1 cellular context compared by ENCODE assay signal in genomic region chr9:36399980-36400331, GRCh38.
A peak's percentile ranks its signal among the peaks of the same experiment; 100 is the strongest.
TF ChIP-seq lines count a peak whose summit lies in the region.

TSS of gene RNF38 (minus strand) at chr9:36400269. CDS start at chr9:36400108, 161 bp downstream.

TF ChIP-seq in HepG2, 621 proteins besides CTCF, POLR2A, EP300 and RAD21 (continued from another document):
- TF ChIP-seq, protein P1, sequence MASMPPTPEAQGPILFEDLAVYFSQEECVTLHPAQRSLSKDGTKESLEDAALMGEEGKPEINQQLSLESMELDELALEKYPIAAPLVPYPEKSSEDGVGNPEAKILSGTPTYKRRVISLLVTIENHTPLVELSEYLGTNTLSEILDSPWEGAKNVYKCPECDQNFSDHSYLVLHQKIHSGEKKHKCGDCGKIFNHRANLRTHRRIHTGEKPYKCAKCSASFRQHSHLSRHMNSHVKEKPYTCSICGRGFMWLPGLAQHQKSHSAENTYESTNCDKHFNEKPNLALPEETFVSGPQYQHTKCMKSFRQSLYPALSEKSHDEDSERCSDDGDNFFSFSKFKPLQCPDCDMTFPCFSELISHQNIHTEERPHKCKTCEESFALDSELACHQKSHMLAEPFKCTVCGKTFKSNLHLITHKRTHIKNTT (CRISPR knock-in tag; IDR thresholded peaks at IDR 0.05): no peak
- TF ChIP-seq ZNF572 (CRISPR knock-in tag; IDR thresholded peaks at IDR 0.05): no peak
- TF ChIP-seq FOSL2 (CRISPR knock-in tag; IDR thresholded peaks at IDR 0.05): peak; percentile 62; the same call in 1 of the 2 replicates
- TF ChIP-seq KMT2B (CRISPR knock-in tag; IDR thresholded peaks at IDR 0.05): 0 out of 2 replicates have a peak, but pooled peaks have one; percentile 68
- no peak for TF ChIP-seq ZFP41 (CRISPR knock-in tag; IDR thresholded peaks at IDR 0.05; ENCODE audit: borderline replicate concordance)
- no peak for TF ChIP-seq PITX1 (CRISPR knock-in tag; IDR thresholded peaks at IDR 0.05)
- TF ChIP-seq SOX6 (IDR thresholded peaks at IDR 0.05): no peak
- 0 out of 2 replicates have a peak, but pooled peaks have one; percentile 49 for TF ChIP-seq SOX6 (CRISPR knock-in tag; IDR thresholded peaks at IDR 0.05)
- TF ChIP-seq NR2F6 (IDR thresholded peaks at IDR 0.05): no peak
- 0 out of 2 replicates have a peak, but pooled peaks have one; percentile 14 for TF ChIP-seq NR2F6 (CRISPR knock-in tag; IDR thresholded peaks at IDR 0.05)
- no peak for TF ChIP-seq ZNF431 (CRISPR knock-in tag; IDR thresholded peaks at IDR 0.05; ENCODE audit: borderline replicate concordance, low read depth)
- TF ChIP-seq ZNF317 (CRISPR knock-in tag; IDR thresholded peaks at IDR 0.05): peak; percentile 69; the same call in 1 of the 2 replicates
- TF ChIP-seq FOXP1 (IDR thresholded peaks at IDR 0.05): no peak
- TF ChIP-seq FOXP1 (CRISPR knock-in tag; IDR thresholded peaks at IDR 0.05): peak; percentile 15; the same call in 1 of the 2 replicates
